10 cellular contexts compared by ENCODE assay signal in genomic region chr11:86923993-86924766, GRCh38. TPM values are rescaled to one million over a fixed set of nuclear protein-coding genes. Genes with fewer than 3 reads are reported as not detected.
A peak's percentile ranks its signal among the peaks of the same experiment; 100 is the strongest.
DNase-seq lines count a peak whose midpoint lies in the region; ATAC-seq, FAIRE-seq and TF ChIP-seq lines count a peak whose summit lies in the region.
"Had no signal": no experiment of that assay in that cellular context is flagged by ENCODE, and none has a peak within 500 bp of the region (broad histone marks: within the 10 kb centered on the region; RNA-seq: fewer than 3 reads in every experiment).

No MANE protein-coding gene starts in this region.

- H3K27ac Mint-ChIP-seq in chondrocyte (ENCODE audit: unreplicated experiment): peak overlapping the region; percentile 69

- no peak overlapping the region for H3K4me3 Mint-ChIP-seq in chondrocyte (ENCODE audit: unreplicated experiment)

- intact Hi-C loops in left colon (cut with DNase I, micrococcal nuclease): no loop called here

- peaks cover 3% of the 10 kb centered on the region for H3K9me3 Mint-ChIP-seq in chondrocyte (ENCODE audit: low read depth)

- no peak for FAIRE-seq in urothelium cell line (lab: Jason Lieb, UNC)
- FAIRE-seq: endothelial cell of umbilical vein had no signal

- ATAC-seq in left colon: peak; percentile 45
- ATAC-seq in HG02938 (IDR thresholded peaks at IDR 0.05; ENCODE audit: unreplicated experiment): no peak
- ATAC-seq in HG02840 (IDR thresholded peaks at IDR 0.05; ENCODE audit: low FRiP score, unreplicated experiment): no peak

- TF ChIP-seq EP300 in Ishikawa (IDR thresholded peaks at IDR 0.05; ENCODE audit: borderline replicate concordance): no peak

- no peaks in the 10 kb centered on the region for H3K27me3 Mint-ChIP-seq in chondrocyte (ENCODE audit: low read depth)

- no peak for TF ChIP-seq CTCF in chondrocyte (IDR thresholded peaks at IDR 0.05)

- DNase-seq in chondrocyte (ENCODE audit: low spot score): no peak
- no peak for DNase-seq in left colon
- peak; percentile 17 for DNase-seq in urothelium cell line (ENCODE audit: low spot score)
- DNase-seq in GM19238 (ENCODE audit: insufficient read length, low spot score): no peak
- DNase-seq: activated CD4-positive, alpha-beta T cell treated with anti-CD3 and anti-CD28 coated beads for 48 hours; T-helper 1 cell had no signal

- no peak for TF ChIP-seq RAD21 in Ishikawa (IDR thresholded peaks at IDR 0.05; ENCODE audit: low read depth)

- peaks cover 58% of the 10 kb centered on the region for H3K4me1 Mint-ChIP-seq in chondrocyte (ENCODE audit: low read depth)

- H3K36me3 Mint-ChIP-seq in chondrocyte (ENCODE audit: low read depth): no peaks in the 10 kb centered on the region

TF ChIP-seq in Ishikawa, 13 proteins besides CTCF, POLR2A, EP300 and RAD21:
- TF ChIP-seq USF1 (IDR thresholded peaks at IDR 0.05) (no peak), TCF12 (IDR thresholded peaks at IDR 0.05; ENCODE audit: low read depth) (0 out of 2 replicates have a peak, but pooled peaks have one; percentile 25), NFIC (IDR thresholded peaks at IDR 0.05) (peak; percentile 41), REST (IDR thresholded peaks at IDR 0.05; ENCODE audit: low read depth) (peak; percentile 86), TEAD4 (IDR thresholded peaks at IDR 0.05) (peak; percentile 83)

RNA-seq across cellular contexts. Expression of gene FZD4, which starts 31.0 kb away (rescaled TPM):
- total RNA-seq in chondrocyte (6.5 to 11.9 TPM (median 6.6 TPM) in 3 replicates), left colon (1 to 10 TPM; 4.7 to 9.0 TPM)
